ENCODE assay signal across 1 cellular context in genomic region chr6:33709605-33710295, GRCh38.
TF ChIP-seq lines count a peak whose summit lies in the region.

No MANE protein-coding gene starts in this region.

TF ChIP-seq in A549, 52 proteins besides CTCF, POLR2A, EP300 and RAD21 (continued from another document):
- TF ChIP-seq PBX3 (IDR thresholded peaks at IDR 0.05) (no peak), KDM1A (IDR thresholded peaks at IDR 0.05; ENCODE audit: low read depth) (no peak), JUNB (IDR thresholded peaks at IDR 0.05) (no peak), USF2 (IDR thresholded peaks at IDR 0.05) (no peak), E2F6 (IDR thresholded peaks at IDR 0.05; ENCODE audit: borderline replicate concordance, low read depth) (no peak), HMGXB4 (CRISPR knock-in tag; IDR thresholded peaks at IDR 0.05; ENCODE audit: borderline replicate concordance) (no peak)
